ENCODE assay signal across 20 cellular contexts in the genomic region with DNA sequence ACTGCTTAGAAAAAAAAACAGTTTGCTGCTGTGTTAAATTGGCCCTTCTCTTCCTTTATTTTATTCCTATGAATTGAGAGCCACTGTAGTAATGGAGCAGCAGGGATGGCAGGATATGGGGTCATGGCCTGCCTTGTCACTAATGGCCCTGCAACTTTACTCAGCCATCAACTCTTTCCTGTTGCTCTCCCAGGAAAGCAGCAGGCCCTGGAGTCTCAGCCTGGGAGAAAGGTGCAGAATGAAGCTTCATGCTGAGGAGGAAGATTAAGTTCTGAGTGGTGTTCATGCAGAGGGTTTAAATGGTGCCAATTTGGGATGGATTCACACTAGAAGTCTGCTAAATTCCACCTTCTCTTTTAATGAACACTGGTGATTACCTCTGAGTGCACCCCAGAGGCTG.
DNase-seq lines count a peak whose midpoint lies in the region; TF ChIP-seq lines count a peak whose summit lies in the region.
"Had no signal": no experiment of that assay in that cellular context is flagged by ENCODE, and none has a peak within 500 bp of the region (broad histone marks: within the 10 kb centered on the region; RNA-seq: fewer than 3 reads in every experiment).

No MANE protein-coding gene starts in this region.

- POLR2A ChIA-PET in A673 (lab: Charles Lee; ENCODE audit: low non-redundant PET) = no interaction called here

- H3K4me1 ChIP-seq in A673 (ENCODE audit: insufficient read depth, low read length, poor library complexity, severe bottlenecking) = no peaks in the 10 kb centered on the region
- H3K4me1 ChIP-seq: BE2C had no signal

- H3K9ac ChIP-seq in neural cell (ENCODE audit: low read length) = no peak overlapping the region

- BruUV-seq in A673 (replicated peaks; lab: Mats Ljungman, UMichigan) = no TSS peak

- TF ChIP-seq RAD21 in neural cell (conservative IDR thresholded peaks at IDR 0.05) = no peak

- no peaks in the 10 kb centered on the region for H3K9me3 ChIP-seq in A673 (ENCODE audit: low read depth, low read length, poor library complexity, severe bottlenecking)
- H3K9me3 ChIP-seq in neural cell (ENCODE audit: low read length) = no peaks in the 10 kb centered on the region
- H3K9me3 ChIP-seq: BE2C had no signal

- no peak overlapping the region for H3K4me2 ChIP-seq in neural cell (ENCODE audit: low read length)

- H3K36me3 ChIP-seq in A673 (ENCODE audit: insufficient read depth, low read length, poor library complexity, severe bottlenecking) = no peaks in the 10 kb centered on the region
- H3K36me3 ChIP-seq in neural cell (ENCODE audit: insufficient read depth, low read length) = no peaks in the 10 kb centered on the region
- H3K36me3 ChIP-seq: BE2C had no signal

- intact Hi-C loops in A673 (cut with micrococcal nuclease; ENCODE audit: unreplicated experiment) = loop anchor here (2.0 kb wide), 1 partner anchor 97 kb away; no protein-coding TSS in a partner anchor

- CTCF ChIA-PET in A673 (lab: Charles Lee) = no interaction called here

- H3K27ac ChIP-seq in A673 (ENCODE audit: low read depth, low read length, poor library complexity, severe bottlenecking) (no peak overlapping the region), neural cell (ENCODE audit: low read length) (peak overlapping the region; percentile 60)

- H3K27me3 ChIP-seq in A673 (replicated peaks; ENCODE audit: insufficient read depth, low read depth, low read length, poor library complexity) = no peaks in the 10 kb centered on the region
- no peaks in the 10 kb centered on the region for H3K27me3 ChIP-seq in neural cell (ENCODE audit: insufficient read depth, low read depth, low read length)
- H3K27me3 ChIP-seq: BE2C had no signal

- H3K79me2 ChIP-seq in neural cell (replicated peaks; ENCODE audit: insufficient read depth, low read length) = no peaks in the 10 kb centered on the region

- peak; percentile 30 for TF ChIP-seq EP300 in neural cell (conservative IDR thresholded peaks at IDR 0.05; ENCODE audit: poor library complexity, severe bottlenecking)

- no peak overlapping the region for H2AFZ ChIP-seq in neural cell (ENCODE audit: low read depth, low read length)

- H3K4me3 ChIP-seq in A673 (ENCODE audit: low read depth, low read length, poor library complexity, severe bottlenecking) (no peak overlapping the region), neural cell (ENCODE audit: low read length) (no peak overlapping the region)
- H3K4me3 ChIP-seq: GM12878 had no signal

- H4K20me1 ChIP-seq in neural cell (ENCODE audit: insufficient read depth) = no peaks in the 10 kb centered on the region

- TF ChIP-seq CTCF in A673 (conservative IDR thresholded peaks at IDR 0.05; ENCODE audit: low read depth, low read length) (no peak), neural cell (IDR thresholded peaks at IDR 0.05; ENCODE audit: poor library complexity, severe bottlenecking) (no peak)

- H3F3A ChIP-seq in neural cell (ENCODE audit: insufficient read depth, low read length, poor library complexity, severe bottlenecking) = no peaks in the 10 kb centered on the region

- DNase-seq in A673 (ENCODE audit: low spot score) = peak; percentile 82
- peak; percentile 13 for DNase-seq in HT1080 (ENCODE audit: low read depth)
- DNase-seq in NCI-H69 (lab: John Stamatoyannopoulos, UW) = peak; percentile 59
- no peak for DNase-seq in NCI-H226
- DNase-seq in NCI-H1436 (lab: John Stamatoyannopoulos, UW) = no peak
- DNase-seq in NCI-H526 treated with DMSO at 0.1 percent for 48 hours (lab: John Stamatoyannopoulos, UW) = no peak
- DNase-seq: ACHN; BE2C; C1 segment of cervical spinal cord; CD4-positive, CD25-positive, alpha-beta regulatory T cell; CD8-positive, alpha-beta memory T cell; COR-L47; DMS 273 treated with DMSO at 0.1 percent for 48 hours; DMS53; DND-41; EL; GOT3; H9 had no signal

- no peaks in the 10 kb centered on the region for H3K9me2 ChIP-seq in neural cell (ENCODE audit: insufficient read depth, low read length)

TF ChIP-seq in neural cell, 6 proteins besides CTCF, POLR2A, EP300 and RAD21:
- TF ChIP-seq MXI1 (conservative IDR thresholded peaks at IDR 0.05; ENCODE audit: poor library complexity, severe bottlenecking) (peak; percentile 29), POLR2AphosphoS5 (IDR thresholded peaks at IDR 0.05) (peak; percentile 71), SMC3 (conservative IDR thresholded peaks at IDR 0.05; ENCODE audit: poor library complexity) (no peak), EZH2 (IDR thresholded peaks at IDR 0.05; ENCODE audit: borderline replicate concordance, insufficient read depth, low read length, poor library complexity, severe bottlenecking) (no peak)
- TF ChIP-seq, protein P1, sequence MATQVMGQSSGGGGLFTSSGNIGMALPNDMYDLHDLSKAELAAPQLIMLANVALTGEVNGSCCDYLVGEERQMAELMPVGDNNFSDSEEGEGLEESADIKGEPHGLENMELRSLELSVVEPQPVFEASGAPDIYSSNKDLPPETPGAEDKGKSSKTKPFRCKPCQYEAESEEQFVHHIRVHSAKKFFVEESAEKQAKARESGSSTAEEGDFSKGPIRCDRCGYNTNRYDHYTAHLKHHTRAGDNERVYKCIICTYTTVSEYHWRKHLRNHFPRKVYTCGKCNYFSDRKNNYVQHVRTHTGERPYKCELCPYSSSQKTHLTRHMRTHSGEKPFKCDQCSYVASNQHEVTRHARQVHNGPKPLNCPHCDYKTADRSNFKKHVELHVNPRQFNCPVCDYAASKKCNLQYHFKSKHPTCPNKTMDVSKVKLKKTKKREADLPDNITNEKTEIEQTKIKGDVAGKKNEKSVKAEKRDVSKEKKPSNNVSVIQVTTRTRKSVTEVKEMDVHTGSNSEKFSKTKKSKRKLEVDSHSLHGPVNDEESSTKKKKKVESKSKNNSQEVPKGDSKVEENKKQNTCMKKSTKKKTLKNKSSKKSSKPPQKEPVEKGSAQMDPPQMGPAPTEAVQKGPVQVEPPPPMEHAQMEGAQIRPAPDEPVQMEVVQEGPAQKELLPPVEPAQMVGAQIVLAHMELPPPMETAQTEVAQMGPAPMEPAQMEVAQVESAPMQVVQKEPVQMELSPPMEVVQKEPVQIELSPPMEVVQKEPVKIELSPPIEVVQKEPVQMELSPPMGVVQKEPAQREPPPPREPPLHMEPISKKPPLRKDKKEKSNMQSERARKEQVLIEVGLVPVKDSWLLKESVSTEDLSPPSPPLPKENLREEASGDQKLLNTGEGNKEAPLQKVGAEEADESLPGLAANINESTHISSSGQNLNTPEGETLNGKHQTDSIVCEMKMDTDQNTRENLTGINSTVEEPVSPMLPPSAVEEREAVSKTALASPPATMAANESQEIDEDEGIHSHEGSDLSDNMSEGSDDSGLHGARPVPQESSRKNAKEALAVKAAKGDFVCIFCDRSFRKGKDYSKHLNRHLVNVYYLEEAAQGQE (IDR thresholded peaks at IDR 0.05; ENCODE audit: borderline replicate concordance) = peak; percentile 86

Comparison
In these comparisons a context has a peak if more than half of its experiments do, and no peak if none do; other contexts are left out.
1. DNase-seq: peak in A673 (single experiment), HT1080 (single experiment) and NCI-H69 (single experiment); none in NCI-H226 (single experiment), NCI-H1436 (single experiment) and NCI-H526 treated with DMSO at 0.1 percent for 48 hours (single experiment).